26 cellular contexts compared by ENCODE assay signal in the genomic region with DNA sequence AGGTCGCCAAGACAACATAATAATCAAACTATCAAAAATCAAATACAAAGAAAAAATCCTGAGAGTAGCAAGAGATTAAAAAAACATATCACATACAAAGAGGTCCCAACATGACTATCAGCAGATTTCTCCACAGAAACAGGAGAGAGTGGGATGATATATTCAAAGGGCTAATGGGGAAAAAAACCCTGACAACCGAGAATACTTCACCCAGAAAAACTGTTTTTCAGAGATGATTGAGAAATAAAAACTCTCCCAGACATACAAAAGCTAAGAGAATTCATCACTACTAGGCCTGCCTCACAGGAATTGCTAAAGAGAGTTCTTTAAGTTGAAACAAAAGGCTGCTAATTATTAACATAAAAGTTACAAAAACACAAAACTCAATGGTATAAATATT.
"Had no signal": no experiment of that assay in that cellular context is flagged by ENCODE, and none has a peak within 500 bp of the region (broad histone marks: within the 10 kb centered on the region; RNA-seq: fewer than 3 reads in every experiment).

No MANE protein-coding gene starts in this region.

- H3K4me3 ChIP-seq: stomach, suprapubic skin, testis, thoracic aorta, thyroid gland, tibial artery, tibial nerve, transverse colon, upper lobe of left lung, upper lobe of right lung, uterus, vagina had no signal

- ATAC-seq: stimulated activated effector memory CD8-positive, alpha-beta T cell treated with anti-CD3 and anti-CD28 coated beads, Interleukin-12 subunit alpha, Interleukin-12 subunit beta, amount 100 ng/mL, for 72 hours; stimulated activated memory B cell treated with anti-CD40 and anti-IgM and Interleukin-4, amounts not matched to agents 10 μg/mL and 1 μg/mL and 100 μg/mL, for 72 hours; stimulated activated naive B cell treated with anti-CD40 and anti-IgM and Interleukin-4, amounts not matched to agents 10 μg/mL and 1 μg/mL and 100 μg/mL, for 72 hours; stimulated activated naive CD8-positive, alpha-beta T cell treated with anti-CD3 and anti-CD28 coated beads, Interleukin-15, amount 100 ng/mL, for 72 hours; stimulated activated naive CD8-positive, alpha-beta T cell treated with anti-CD3 and anti-CD28 coated beads, Interleukin-15, Interleukin-2, amounts not matched to agents 100 U/mL and 50 U/mL, for 24 hours; upper lobe of right lung had no signal

- H3K27ac ChIP-seq: stomach, suprapubic skin, testis, thoracic aorta, thyroid gland, tibial artery, tibial nerve, transverse colon, upper lobe of left lung, upper lobe of right lung, uterus, vagina had no signal

- DNase-seq: stimulated activated CD4-positive, alpha-beta T cell treated with anti-CD3 and anti-CD28 coated beads, Interleukin-2, amount 100 ng/mL, for 48 hours; stimulated activated CD4-positive, alpha-beta T cell treated with anti-CD3 and anti-CD28 coated beads, Interleukin-4, amount 100 ng/mL, for 1 hour; stimulated activated CD4-positive, alpha-beta T cell treated with anti-CD3 and anti-CD28 coated beads, Interleukin-4, amount 100 ng/mL, for 24 hours; stimulated activated CD4-positive, alpha-beta T cell treated with anti-CD3 and anti-CD28 coated beads, Interleukin-4, amount 100 ng/mL, for 4 hours; stimulated activated CD8-positive, alpha-beta memory T cell treated with anti-CD3 and anti-CD28 coated beads, Interleukin-4, amount 100 ng/mL, for 48 hours; stimulated activated naive B cell treated with anti-CD40 and anti-IgM and Interleukin-4, amounts not matched to agents 10 μg/mL and 1 μg/mL and 100 μg/mL, for 72 hours; stimulated activated naive CD4-positive, alpha-beta T cell; stimulated activated naive CD4-positive, alpha-beta T cell treated with Interleukin-2 at 50 U/mL for 16 hours; stimulated activated naive CD8-positive, alpha-beta T cell treated with anti-CD3 and anti-CD28 coated beads, Interleukin-15, amount 100 ng/mL, for 72 hours; stimulated activated naive CD8-positive, alpha-beta T cell treated with anti-CD3 and anti-CD28 coated beads, Interleukin-15, Interleukin-2, amounts not matched to agents 100 U/mL and 50 U/mL, for 24 hours; stomach; substantia nigra; testis; thyroid gland; tibial artery; transverse colon; trophoblast cell; upper lobe of left lung; upper lobe of right lung; uterus had no signal

- H3K4me1 ChIP-seq: stomach, suprapubic skin, testis, thyroid gland, tibial artery, tibial nerve, transverse colon, upper lobe of left lung, upper lobe of right lung, uterus, vagina had no signal

- H3K27me3 ChIP-seq: stomach, suprapubic skin, testis, thyroid gland, tibial artery, tibial nerve, transverse colon, upper lobe of left lung, upper lobe of right lung, uterus, vagina had no signal

- H3K9me3 ChIP-seq: testis, thoracic aorta, thyroid gland, upper lobe of right lung had no signal

- H3K36me3 ChIP-seq: suprapubic skin, thoracic aorta, thyroid gland, tibial artery, transverse colon, upper lobe of left lung, upper lobe of right lung, uterus, vagina had no signal
